In genomic region chr5:132764051-132764450, GRCh38 we compare ENCODE assay signal across 29 cellular contexts. TPM values are rescaled to one million over a fixed set of nuclear protein-coding genes. Genes with fewer than 3 reads are reported as not detected.
DNase-seq lines count a peak whose midpoint lies in the region; ATAC-seq and TF ChIP-seq lines count a peak whose summit lies in the region.
"Had no signal": no experiment of that assay in that cellular context is flagged by ENCODE, and none has a peak within 500 bp of the region (broad histone marks: within the 10 kb centered on the region; RNA-seq: fewer than 3 reads in every experiment).

No MANE protein-coding gene starts in this region.

- H3K4me1 ChIP-seq in H9 (ENCODE audit: insufficient read depth, low read length) (no peaks in the 10 kb centered on the region), endodermal cell (ENCODE audit: control insufficient read depth, insufficient read depth, low read length) (no peaks in the 10 kb centered on the region), osteoblast (ENCODE audit: insufficient read depth, low read length) (peaks cover 13% of the 10 kb centered on the region)
- H3K4me1 ChIP-seq: Caco-2 had no signal

- H3K27me3 Mint-ChIP-seq in H9 (ENCODE audit: low read depth) (peaks cover 3% of the 10 kb centered on the region; the same call in 1 of the 2 replicates), endodermal cell (ENCODE audit: insufficient read depth) (no peaks in the 10 kb centered on the region), WTC11 (ENCODE audit: low read depth) (no peaks in the 10 kb centered on the region)
- H3K27me3 Mint-ChIP-seq: CD4-positive, alpha-beta memory T cell; IgD-negative memory B cell had no signal

- no peak overlapping the region for H4K5ac ChIP-seq in H9 (ENCODE audit: insufficient read length, low read depth, low read length)

- H2BK5ac ChIP-seq in H9 (ENCODE audit: insufficient read length, low read length): no peak overlapping the region

- H3T11ph ChIP-seq in H9 (ENCODE audit: low read length): no peak overlapping the region

- H2BK15ac ChIP-seq in H9 (ENCODE audit: low read depth, low read length): no peak overlapping the region

- no peak overlapping the region for H3K4me3 ChIP-seq in H7 (ENCODE audit: insufficient read depth, low read depth, low read length)
- H3K4me3 ChIP-seq in endodermal cell (ENCODE audit: low read length): no peak overlapping the region
- H3K4me3 ChIP-seq in osteoblast (ENCODE audit: insufficient read depth, low read length): no peak overlapping the region
- H3K4me3 ChIP-seq: GM12878, SJSA1 had no signal

- H3K4me2 ChIP-seq in H9 (ENCODE audit: insufficient read depth, insufficient read length, low read length) (no peak overlapping the region), osteoblast (ENCODE audit: insufficient read depth, low read length) (no peak overlapping the region)
- H3K4me2 ChIP-seq: KMS-11 had no signal

- H3K14ac ChIP-seq in H9 (ENCODE audit: insufficient read depth, low read length): no peak overlapping the region

- H2BK120ac ChIP-seq in H9 (ENCODE audit: low read depth, low read length, poor library complexity, severe bottlenecking): no peak overlapping the region

- no peak for TF ChIP-seq CTCF in H9 (conservative IDR thresholded peaks at IDR 0.05)
- no peak for TF ChIP-seq CTCF in endodermal cell (conservative IDR thresholded peaks at IDR 0.05)
- TF ChIP-seq CTCF in osteoblast (IDR thresholded peaks at IDR 0.05; ENCODE audit: extremely low read depth, low read depth, low read length): no peak
- no peak for TF ChIP-seq CTCF in WTC11 (IDR thresholded peaks at IDR 0.05)

- no peaks in the 10 kb centered on the region for H3K79me1 ChIP-seq in H9 (ENCODE audit: insufficient read depth, low read depth, low read length, poor library complexity, severe bottlenecking)

- H3K23ac ChIP-seq in H9 (ENCODE audit: insufficient read length, low read depth, low read length): no peak overlapping the region

- H3K36me3 ChIP-seq in H7 (replicated peaks; ENCODE audit: control insufficient read depth, insufficient read depth, low read length) (peaks cover 3% of the 10 kb centered on the region), endodermal cell (ENCODE audit: control insufficient read depth, insufficient read depth, low read length) (peaks cover 24% of the 10 kb centered on the region), osteoblast (ENCODE audit: insufficient read depth, low read length) (peaks cover 35% of the 10 kb centered on the region)

- H2AFZ ChIP-seq in H9 (ENCODE audit: low read length): no peak overlapping the region
- no peak overlapping the region for H2AFZ ChIP-seq in osteoblast (ENCODE audit: low read length)

- H3K79me2 ChIP-seq in H9 (ENCODE audit: insufficient read depth, low read length) (no peaks in the 10 kb centered on the region), osteoblast (ENCODE audit: insufficient read depth, low read length) (peaks cover 28% of the 10 kb centered on the region)

- peak overlapping the region in 1 of 3 experiments; percentile 79; a peak in 2 of 7 replicates for H3K27ac Mint-ChIP-seq in H9
- no peak overlapping the region for H3K27ac Mint-ChIP-seq in endodermal cell
- no peak overlapping the region for H3K27ac Mint-ChIP-seq in WTC11

- POLR2A ChIA-PET in WTC11 (lab: Charles Lee): interaction anchor here (0.6 kb wide), 1 partner anchor 20 kb away, joined by 3 read pairs; no protein-coding TSS in a partner anchor

- H2BK20ac ChIP-seq in H9 (ENCODE audit: low read depth, low read length, poor library complexity, severe bottlenecking): no peak overlapping the region

- H3K4me3 Mint-ChIP-seq in H9 (no peak overlapping the region), endodermal cell (no peak overlapping the region), WTC11 (no peak overlapping the region)
- H3K4me3 Mint-ChIP-seq: CD4-positive, alpha-beta memory T cell; IgD-negative memory B cell had no signal

- H3K9ac ChIP-seq in H9 (ENCODE audit: extremely low read depth, insufficient read length, low read length) (no peak overlapping the region), endodermal cell (ENCODE audit: extremely low read depth, low read length, poor library complexity, severe bottlenecking) (no peak overlapping the region)
- H3K9ac ChIP-seq: KMS-11 had no signal

- H3K27ac ChIP-seq in H9 (ENCODE audit: insufficient read length, low read depth, low read length): no peak overlapping the region
- no peak overlapping the region for H3K27ac ChIP-seq in endodermal cell (ENCODE audit: low read depth, low read length)
- H3K27ac ChIP-seq in osteoblast (ENCODE audit: low read depth, low read length): no peak overlapping the region
- H3K27ac ChIP-seq: HL-60, KMS-11, SJSA1 had no signal

- H3K4me1 Mint-ChIP-seq in H9 (no peaks in the 10 kb centered on the region), endodermal cell (no peaks in the 10 kb centered on the region), WTC11 (no peaks in the 10 kb centered on the region)
- H3K4me1 Mint-ChIP-seq: IgD-negative memory B cell had no signal

- no peaks in the 10 kb centered on the region for H3K9me3 ChIP-seq in H9 (ENCODE audit: control insufficient read depth, low read depth, low read length)
- no peaks in the 10 kb centered on the region for H3K9me3 ChIP-seq in endodermal cell (ENCODE audit: control insufficient read depth, low read length)
- H3K9me3 ChIP-seq in osteoblast (ENCODE audit: low read depth, low read length): no peaks in the 10 kb centered on the region
- H3K9me3 ChIP-seq: Caco-2, SJSA1 had no signal

- H3K4ac ChIP-seq in H9 (ENCODE audit: low read depth, low read length): no peak overlapping the region

- no peak overlapping the region for H3K56ac ChIP-seq in H9 (ENCODE audit: insufficient read length, low read depth, low read length)

- no CpG with 5 or more reads among the region's 10 CpGs for WGBS in H9 (ENCODE audit: extremely low coverage, insufficient read length, low lambda C conversion rate)
- 94 to 98% methylated on average over 8 to 10 of the region's 10 CpGs for WGBS in endodermal cell (ENCODE audit: insufficient coverage in 1 of 2, insufficient read length in 1 of 2), 2 experiments

- H2AK5ac ChIP-seq in H9 (ENCODE audit: insufficient read length, low read length): no peak overlapping the region

- H3K23me2 ChIP-seq in H9 (ENCODE audit: insufficient read length, low read depth, low read length, poor library complexity, severe bottlenecking): no peaks in the 10 kb centered on the region

- H4K20me1 ChIP-seq in H9 (ENCODE audit: control insufficient read depth, insufficient read depth, insufficient read length) (peaks cover 2% of the 10 kb centered on the region), osteoblast (ENCODE audit: insufficient read depth, low read length) (peaks cover 35% of the 10 kb centered on the region)

- H3K9me3 Mint-ChIP-seq in H9: no peaks in the 10 kb centered on the region
- no peaks in the 10 kb centered on the region for H3K9me3 Mint-ChIP-seq in endodermal cell
- H3K9me3 Mint-ChIP-seq in WTC11: no peaks in the 10 kb centered on the region
- H3K9me3 Mint-ChIP-seq: CD4-positive, alpha-beta memory T cell; IgD-negative memory B cell had no signal

- H3K18ac ChIP-seq in H9 (ENCODE audit: insufficient read length, low read depth, low read length): no peak overlapping the region

- ATAC-seq in WTC11: no peak
- ATAC-seq: GM12878, HCT116 had no signal

- H4K8ac ChIP-seq in H9 (replicated peaks; ENCODE audit: insufficient read length, low read depth, low read length): no peak overlapping the region

- H2BK12ac ChIP-seq in H9 (ENCODE audit: insufficient read length, low read depth, low read length): no peak overlapping the region

- peak; percentile 26 for DNase-seq in H7
- peak; percentile 14 for DNase-seq in H9
- DNase-seq in endodermal cell: peak; percentile 31
- peak; percentile 68 for DNase-seq in osteoblast (ENCODE audit: insufficient read length, low spot score, missing footprints)
- no peak for DNase-seq in WTC11 (ENCODE audit: low spot score)
- no peak for DNase-seq in NCI-H1105 (lab: John Stamatoyannopoulos, UW)
- no peak for DNase-seq in T-helper 9 cell
- DNase-seq: C1 segment of cervical spinal cord; CD4-positive, alpha-beta memory T cell; DMS79; EL; GDM1; GOT3; MM.1S; NCI-H1417 treated with DMSO at 0.1 percent for 48 hours; NCI-H1694 treated with DMSO at 0.1 percent for 48 hours; NCI-H2081 treated with DMSO at 0.1 percent for 48 hours; NCI-H2171; NCI-H226; NCI-H510A; NCI-H748 treated with DMSO at 0.1 percent for 48 hours had no signal

- CTCF ChIA-PET in WTC11 (lab: Charles Lee): no interaction called here

- no peak overlapping the region for H4K91ac ChIP-seq in H9 (ENCODE audit: insufficient read length, low read depth, low read length)

- H3K27me3 ChIP-seq in H7 (ENCODE audit: control insufficient read depth, insufficient read depth, low read length) (no peaks in the 10 kb centered on the region), H9 (ENCODE audit: insufficient read depth, low read length) (no peaks in the 10 kb centered on the region), endodermal cell (ENCODE audit: control insufficient read depth, insufficient read depth, low read length, poor library complexity, severe bottlenecking) (no peaks in the 10 kb centered on the region), osteoblast (ENCODE audit: insufficient read depth, low read length) (no peaks in the 10 kb centered on the region)
- H3K27me3 ChIP-seq: SJSA1 had no signal

- H3K36me3 Mint-ChIP-seq in H9 (ENCODE audit: insufficient read depth in 1 of 3, low read depth in 3 of 3) (peaks cover 5 to 31% (median 21%) of the 10 kb centered on the region in 3 experiments; a peak in 6 of 7 replicates), endodermal cell (ENCODE audit: low read depth) (peaks cover 32% of the 10 kb centered on the region), WTC11 (peaks cover 2% of the 10 kb centered on the region; the same call in 1 of the 2 replicates)

RNA-seq across cellular contexts. Expression of gene SEPTIN8, which starts 13.0 kb away (rescaled TPM):
- 10.5 and 12.4 TPM in 2 replicates for total RNA-seq in H7 (2014; rRNA removed; shearing (Covaris generic))
- total RNA-seq in H9 (2021) (36.0 and 38.2 TPM in 2 replicates), endodermal cell (10 to 100 TPM; 49.0 to 56.7 TPM), osteoblast (32.1 and 33.7 TPM in 2 replicates), WTC11 (2021) (35.8 to 43.3 TPM (median 38.1 TPM) in 3 replicates)
- polyA plus RNA-seq in endodermal cell (2013, experiment 1 of 2): 44.7 TPM
- 40.8 TPM for polyA plus RNA-seq in endodermal cell (2013, experiment 2 of 2)

RNA-seq across cellular contexts. Expression of gene CCNI2, which starts 16.8 kb away (rescaled TPM):
- total RNA-seq in H7 (2014; rRNA removed; shearing (Covaris generic)): 0.07 and 0.18 TPM in 2 replicates
- total RNA-seq in H9 (2021) (0.57 and 0.90 TPM in 2 replicates), endodermal cell (1 to 10 TPM; 1.2 to 1.3 TPM), osteoblast (not detected in 2 replicates), WTC11 (2021) (1.1 to 1.7 TPM (median 1.6 TPM) in 3 replicates)
- 0.21 TPM for polyA plus RNA-seq in endodermal cell (2013, experiment 1 of 2)
- polyA plus RNA-seq in endodermal cell (2013, experiment 2 of 2): not detected
- total RNA-seq: A673, SJSA1 had no signal

RNA-seq across cellular contexts. Expression of gene KIF3A, which starts 26.7 kb away (rescaled TPM):
- 2.7 and 3.2 TPM in 2 replicates for total RNA-seq in H7 (2014; rRNA removed; shearing (Covaris generic))
- total RNA-seq in H9 (2021) (12.9 and 13.2 TPM in 2 replicates), endodermal cell (10 to 100 TPM; 19.6 to 25.2 TPM), osteoblast (8.5 and 12.7 TPM in 2 replicates), WTC11 (2021) (10.1 to 12.5 TPM (median 12.1 TPM) in 3 replicates)
- polyA plus RNA-seq in endodermal cell (2013, experiment 1 of 2): 14.6 TPM
- 14.7 TPM for polyA plus RNA-seq in endodermal cell (2013, experiment 2 of 2)

RNA-seq across cellular contexts. Expression of gene SOWAHA, which starts 49.1 kb away (rescaled TPM):
- 0.21 TPM in 1 of 2 replicates, not detected in the other for total RNA-seq in H7 (2014; rRNA removed; shearing (Covaris generic))
- total RNA-seq in H9 (2021): 0.20 and 0.31 TPM in 2 replicates
- total RNA-seq in endodermal cell: under 1 TPM in 1 of 2 donors, not detected in 1; 0.13 TPM
- polyA plus RNA-seq in endodermal cell (2013, experiment 1 of 2): not detected
- not detected for polyA plus RNA-seq in endodermal cell (2013, experiment 2 of 2)
- under 0.01 and 0.29 TPM in 2 replicates for total RNA-seq in osteoblast
- total RNA-seq in WTC11 (2021): 0.11 to 0.25 TPM (median 0.16 TPM) in 3 replicates
- total RNA-seq: A673; CD4-positive, alpha-beta memory T cell; SJSA1 had no signal
- polyA plus RNA-seq: IgD-negative memory B cell had no signal

Comparison
In these comparisons a context has a peak if more than half of its experiments do, and no peak if none do; other contexts are left out.
1. DNase-seq: peak in H7 (single experiment), H9 (single experiment), endodermal cell (single experiment) and osteoblast (single experiment); none in WTC11 (single experiment), NCI-H1105 (single experiment) and T-helper 9 cell (single experiment).